Comparison of ENCODE assay signal across 11 cellular contexts in genomic region chr9:121612511-121612998, GRCh38. TPM values are rescaled to one million over a fixed set of nuclear protein-coding genes. Genes with fewer than 3 reads are reported as not detected.
A peak's percentile ranks its signal among the peaks of the same experiment; 100 is the strongest.
DNase-seq lines count a peak whose midpoint lies in the region; ATAC-seq, FAIRE-seq and TF ChIP-seq lines count a peak whose summit lies in the region.
"Had no signal": no experiment of that assay in that cellular context is flagged by ENCODE, and none has a peak within 500 bp of the region (broad histone marks: within the 10 kb centered on the region; RNA-seq: fewer than 3 reads in every experiment).

No MANE protein-coding gene starts in this region.

- no peak overlapping the region for H3K14ac ChIP-seq in H1 (ENCODE audit: insufficient read length)

- H3K9me3 Mint-ChIP-seq in activated CD8-positive, alpha-beta T cell treated with anti-CD3 and anti-CD28 coated beads, Interleukin-2, amount 10 ng/mL, durations not matched to agents 7 days and 5 days (ENCODE audit: insufficient read depth) = no peaks in the 10 kb centered on the region
- no peaks in the 10 kb centered on the region for H3K9me3 Mint-ChIP-seq in activated CD8-positive, alpha-beta T cell treated with anti-CD3 and anti-CD28 coated beads for 36 hours

- H3K36me3 ChIP-seq in H1 (ENCODE audit: control insufficient read depth in 2 of 4, insufficient read depth in 4 of 4, low read length in 3 of 4) (no peaks in the 10 kb centered on the region), lower lobe of right lung (no peaks in the 10 kb centered on the region), uterus (no peaks in the 10 kb centered on the region)

- TF ChIP-seq POLR2A in H1 (IDR thresholded peaks at IDR 0.05; ENCODE audit: control extremely low read depth in 1 of 2, low read depth in 2 of 2, low read length in 2 of 2) (no peak), uterus (IDR thresholded peaks at IDR 0.05) (no peak)

- H2BK5ac ChIP-seq in H1 (ENCODE audit: low read depth, low read length) = no peak overlapping the region

- H3K27ac ChIP-seq in H1 (ENCODE audit: low read depth, low read length) = no peak overlapping the region
- peak overlapping the region; percentile 18 for H3K27ac ChIP-seq in lower lobe of right lung
- peak overlapping the region; percentile 10 to 46 for H3K27ac ChIP-seq in uterus

- peaks cover 14% of the 10 kb centered on the region for H3K4me1 Mint-ChIP-seq in activated CD8-positive, alpha-beta T cell treated with anti-CD3 and anti-CD28 coated beads, Interleukin-2, amount 10 ng/mL, durations not matched to agents 7 days and 5 days (ENCODE audit: low read depth)
- peaks cover 14% of the 10 kb centered on the region for H3K4me1 Mint-ChIP-seq in activated CD8-positive, alpha-beta T cell treated with anti-CD3 and anti-CD28 coated beads for 36 hours (ENCODE audit: low read depth)

- no peak overlapping the region for H4K5ac ChIP-seq in H1 (ENCODE audit: insufficient read length, low read depth, low read length)

- no peak for FAIRE-seq in H1 (lab: Jason Lieb, UNC)

- H3K4me2 ChIP-seq in H1 (ENCODE audit: insufficient read depth in 1 of 2, low read depth in 2 of 2, low read length in 2 of 2) = no peak overlapping the region

- H2AK5ac ChIP-seq in H1 (ENCODE audit: low read depth, low read length) = 0 out of 2 replicates have a peak overlapping the region, but pooled peaks have one; percentile 32

- TF ChIP-seq EP300 in H1 (IDR thresholded peaks at IDR 0.05; ENCODE audit: borderline replicate concordance in 1 of 2, low read depth in 2 of 2, low read length in 2 of 2) = no peak

- peaks cover 4% of the 10 kb centered on the region; the same call in 1 of the 2 replicates for H3K79me1 ChIP-seq in H1 (ENCODE audit: low read depth, low read length)

- ATAC-seq in activated CD8-positive, alpha-beta T cell treated with anti-CD3 and anti-CD28 coated beads, Interleukin-2, amount 10 ng/mL, durations not matched to agents 7 days and 5 days = peak; percentile 55
- no peak for ATAC-seq in activated CD8-positive, alpha-beta T cell treated with anti-CD3 and anti-CD28 coated beads for 36 hours
- ATAC-seq in lower lobe of right lung (peak; percentile 81 to 82), HG03571 (IDR thresholded peaks at IDR 0.05; ENCODE audit: unreplicated experiment) (no peak)
- ATAC-seq: activated CD8-positive, alpha-beta memory T cell treated with anti-CD3 and anti-CD28 coated beads, Interleukin-2, amount 10 ng/mL, durations not matched to agents 7 days and 5 days had no signal

- TF ChIP-seq CTCF in activated CD8-positive, alpha-beta T cell treated with anti-CD3 and anti-CD28 coated beads for 36 hours (IDR thresholded peaks at IDR 0.05) = no peak
- no peak for TF ChIP-seq CTCF in H1 (IDR thresholded peaks at IDR 0.05; ENCODE audit: control extremely low read depth in 1 of 3, insufficient read depth in 1 of 3, low read depth in 1 of 3, low read length in 3 of 3)
- no peak for TF ChIP-seq CTCF in lower lobe of right lung (IDR thresholded peaks at IDR 0.05)
- no peak for TF ChIP-seq CTCF in uterus (IDR thresholded peaks at IDR 0.05)

- H3K4ac ChIP-seq in H1 (replicated peaks; ENCODE audit: insufficient read length, low read depth, low read length) = no peak overlapping the region

- H3K56ac ChIP-seq in H1 (replicated peaks; ENCODE audit: insufficient read length, low read depth, low read length) = no peak overlapping the region

- H4K8ac ChIP-seq in H1 (ENCODE audit: extremely low read depth, insufficient read depth, low read length) = no peak overlapping the region

- H2BK20ac ChIP-seq in H1 (ENCODE audit: low read length) = 0 out of 2 replicates have a peak overlapping the region, but pooled peaks have one; percentile 23

- H3K4me1 ChIP-seq in H1 (replicated peaks in 1 of 4; ENCODE audit: control insufficient read depth in 3 of 4, insufficient read depth in 4 of 4, low read length in 3 of 4) = peaks cover 0 to 10% (median 5%) of the 10 kb centered on the region in 4 experiments; a peak in 5 of 7 replicates
- peaks cover 41% of the 10 kb centered on the region for H3K4me1 ChIP-seq in lower lobe of right lung
- peaks cover 5 to 7% of the 10 kb centered on the region in 2 donors for H3K4me1 ChIP-seq in uterus

- no peaks in the 10 kb centered on the region for H3K36me3 Mint-ChIP-seq in activated CD8-positive, alpha-beta T cell treated with anti-CD3 and anti-CD28 coated beads, Interleukin-2, amount 10 ng/mL, durations not matched to agents 7 days and 5 days (ENCODE audit: low read depth)
- H3K36me3 Mint-ChIP-seq in activated CD8-positive, alpha-beta T cell treated with anti-CD3 and anti-CD28 coated beads for 36 hours (ENCODE audit: low read depth) = no peaks in the 10 kb centered on the region
- H3K36me3 Mint-ChIP-seq: activated CD8-positive, alpha-beta memory T cell treated with anti-CD3 and anti-CD28 coated beads, Interleukin-2, amount 10 ng/mL, durations not matched to agents 7 days and 5 days had no signal

- no peaks in the 10 kb centered on the region for H3K23me2 ChIP-seq in H1 (ENCODE audit: low read depth, low read length)

- intact Hi-C loops in activated CD8-positive, alpha-beta T cell treated with anti-CD3 and anti-CD28 coated beads for 36 hours (cut with micrococcal nuclease) = no loop called here
- intact Hi-C loops in lower lobe of right lung (cut with DNase I) = no loop called here
- intact Hi-C loops in uterus (cut with DNase I; ENCODE audit: low total_unique reads) = no loop called here

- no peaks in the 10 kb centered on the region; a peak in 1 of 4 replicates for H3K79me2 ChIP-seq in H1 (ENCODE audit: control insufficient read depth in 1 of 2, insufficient read depth in 2 of 2, low read length in 2 of 2)

- H3K9ac ChIP-seq in H1 (replicated peaks in 1 of 4; ENCODE audit: extremely low read depth in 1 of 4, low read depth in 3 of 4, low read length in 3 of 4) = no peak overlapping the region

- no peak overlapping the region for H3K23ac ChIP-seq in H1 (ENCODE audit: insufficient read length)

- H2BK15ac ChIP-seq in H1 (ENCODE audit: low read length) = 0 out of 2 replicates have a peak overlapping the region, but pooled peaks have one; percentile 8

- WGBS in H1 (ENCODE audit: extremely low coverage in 1 of 2, insufficient coverage in 1 of 2, insufficient read length in 1 of 2, insufficient replicate concordance in 2 of 2, low coverage in 1 of 2, low lambda C conversion rate in 2 of 2, missing lambda C conversion rate in 1 of 2), 2 experiments = 73% methylated on average over 9 of the region's 9 CpGs; no CpG with 5 or more reads in 1 of the 2 experiments

- no peak overlapping the region for H3K27ac Mint-ChIP-seq in activated CD8-positive, alpha-beta T cell treated with anti-CD3 and anti-CD28 coated beads, Interleukin-2, amount 10 ng/mL, durations not matched to agents 7 days and 5 days
- no peak overlapping the region for H3K27ac Mint-ChIP-seq in activated CD8-positive, alpha-beta T cell treated with anti-CD3 and anti-CD28 coated beads for 36 hours
- H3K27ac Mint-ChIP-seq: activated CD8-positive, alpha-beta memory T cell treated with anti-CD3 and anti-CD28 coated beads, Interleukin-2, amount 10 ng/mL, durations not matched to agents 7 days and 5 days had no signal

- H4K20me1 ChIP-seq in H1 (replicated peaks in 1 of 2; ENCODE audit: control insufficient read depth in 1 of 2, insufficient read depth in 2 of 2, low read length in 2 of 2) = peaks cover 5 to 8% of the 10 kb centered on the region in 2 experiments

- POLR2A ChIA-PET in activated CD8-positive, alpha-beta T cell treated with anti-CD3 and anti-CD28 coated beads, Interleukin-2, amount 10 ng/mL, durations not matched to agents 7 days and 5 days (lab: Charles Lee) = no interaction called here
- POLR2A ChIA-PET in activated CD8-positive, alpha-beta T cell treated with anti-CD3 and anti-CD28 coated beads for 36 hours (lab: Charles Lee) = interaction anchor here (0.8 kb wide), 1 partner anchor 397 kb away, joined by 3 read pairs; no protein-coding TSS in a partner anchor
- POLR2A ChIA-PET in H1 (lab: Charles Lee; ENCODE audit: partially characterized antibody) = interaction anchor here (1.0 to 5.7 kb wide), 2 partner anchors 11 to 14 kb away, joined by 3 to 26 read pairs; no protein-coding TSS in a partner anchor

- CTCF ChIA-PET in activated CD8-positive, alpha-beta T cell treated with anti-CD3 and anti-CD28 coated beads, Interleukin-2, amount 10 ng/mL, durations not matched to agents 7 days and 5 days (lab: Charles Lee) = interaction anchor here (1.2 kb wide), 1 partner anchor 67 kb away, joined by 4 read pairs; no protein-coding TSS in a partner anchor
- CTCF ChIA-PET in activated CD8-positive, alpha-beta T cell treated with anti-CD3 and anti-CD28 coated beads for 36 hours (lab: Charles Lee) = interaction anchor here (0.7 to 1.4 kb wide), 3 partner anchors 62 to 349 kb away, joined by 3 to 5 read pairs (median 5); no protein-coding TSS in a partner anchor
- CTCF ChIA-PET in H1 (lab: Charles Lee; ENCODE audit: partially characterized antibody) = interaction anchor here (0.6 to 6.0 kb wide), 16 partner anchors 7 to 399 kb away, joined by 3 to 56 read pairs (median 6); no protein-coding TSS in a partner anchor

- H3K27me3 Mint-ChIP-seq in activated CD8-positive, alpha-beta T cell treated with anti-CD3 and anti-CD28 coated beads, Interleukin-2, amount 10 ng/mL, durations not matched to agents 7 days and 5 days (ENCODE audit: low read depth) = peaks cover 36% of the 10 kb centered on the region
- H3K27me3 Mint-ChIP-seq in activated CD8-positive, alpha-beta T cell treated with anti-CD3 and anti-CD28 coated beads for 36 hours = peaks cover 30% of the 10 kb centered on the region

- no peak overlapping the region for H2BK120ac ChIP-seq in H1 (replicated peaks; ENCODE audit: low read depth, low read length)

- H3K18ac ChIP-seq in H1 (ENCODE audit: extremely low read depth, low read length) = no peak overlapping the region

- no peak overlapping the region for H2BK12ac ChIP-seq in H1 (ENCODE audit: low read depth, low read length)

- DNase-seq in activated CD8-positive, alpha-beta T cell treated with anti-CD3 and anti-CD28 coated beads, Interleukin-2, amount 10 ng/mL, durations not matched to agents 7 days and 5 days = peak; percentile 25
- no peak for DNase-seq in activated CD8-positive, alpha-beta T cell treated with anti-CD3 and anti-CD28 coated beads for 36 hours
- no peak for DNase-seq in H1 (ENCODE audit: low read depth in 1 of 2, low spot score in 2 of 2)
- peak; percentile 59 for DNase-seq in lower lobe of right lung
- no peak for DNase-seq in uterus
- DNase-seq in SW 1271 (lab: John Stamatoyannopoulos, UW) = no peak
- no peak for DNase-seq in central memory CD4-positive, alpha-beta T cell
- DNase-seq: activated CD8-positive, alpha-beta memory T cell treated with anti-CD3 and anti-CD28 coated beads, Interleukin-2, amount 10 ng/mL, durations not matched to agents 7 days and 5 days; left cardiac atrium; retina had no signal

- H4K91ac ChIP-seq in H1 (replicated peaks; ENCODE audit: insufficient read length, low read length) = no peak overlapping the region

- no peak for TF ChIP-seq RAD21 in H1 (IDR thresholded peaks at IDR 0.05 in 1 of 2, conservative IDR thresholded peaks at IDR 0.05 in 1 of 2; ENCODE audit: low read depth in 2 of 2, low read length in 2 of 2)

- H3K27me3 ChIP-seq in H1 (replicated peaks in 1 of 4; ENCODE audit: control insufficient read depth in 3 of 4, extremely low read depth in 1 of 4, insufficient read depth in 3 of 4, low read length in 3 of 4) = no peaks in the 10 kb centered on the region
- no peaks in the 10 kb centered on the region for H3K27me3 ChIP-seq in lower lobe of right lung (ENCODE audit: low read depth)
- H3K27me3 ChIP-seq in uterus = no peaks in the 10 kb centered on the region

- H3K9me3 ChIP-seq in H1 (ENCODE audit: insufficient read depth in 2 of 2, low read depth in 1 of 2, low read length in 1 of 2) = no peaks in the 10 kb centered on the region
- no peaks in the 10 kb centered on the region for H3K9me3 ChIP-seq in lower lobe of right lung
- H3K9me3 ChIP-seq in uterus = no peaks in the 10 kb centered on the region

- H3K4me3 ChIP-seq in H1 (ENCODE audit: extremely low read depth in 1 of 4, insufficient read depth in 2 of 4, low read depth in 3 of 4, low read length in 4 of 4) (no peak overlapping the region), lower lobe of right lung (no peak overlapping the region), uterus (no peak overlapping the region)

- H3K4me3 Mint-ChIP-seq in activated CD8-positive, alpha-beta T cell treated with anti-CD3 and anti-CD28 coated beads, Interleukin-2, amount 10 ng/mL, durations not matched to agents 7 days and 5 days = no peak overlapping the region
- H3K4me3 Mint-ChIP-seq in activated CD8-positive, alpha-beta T cell treated with anti-CD3 and anti-CD28 coated beads for 36 hours = no peak overlapping the region
- H3K4me3 Mint-ChIP-seq: activated CD8-positive, alpha-beta memory T cell treated with anti-CD3 and anti-CD28 coated beads, Interleukin-2, amount 10 ng/mL, durations not matched to agents 7 days and 5 days had no signal

- H2AFZ ChIP-seq in H1 (ENCODE audit: low read length) = no peak overlapping the region

RNA-seq across cellular contexts. Expression of gene DAB2IP, which starts 38.9 kb away (rescaled TPM):
- under 1 TPM; 0.08 to 0.13 TPM for total RNA-seq in activated CD8-positive, alpha-beta T cell treated with anti-CD3 and anti-CD28 coated beads, Interleukin-2, amount 10 ng/mL, durations not matched to agents 7 days and 5 days
- total RNA-seq in activated CD8-positive, alpha-beta T cell treated with anti-CD3 and anti-CD28 coated beads for 36 hours = 1 to 10 TPM in 1 of 2 experiments, under 1 TPM in 1; 0.54 to 1.5 TPM
- 39.5 and 41.4 TPM in 2 replicates for total RNA-seq in H1 (2021; fragmentation: NEBNext Ultra II Directional; extraction: Animal tissue kit (Norgen Biotek cat#: 25700))
- 19.7 and 28.0 TPM in 2 replicates for polyA plus RNA-seq in H1 (2011; rRNA removed)
- polyA plus RNA-seq in H1 (2011; cell fraction: cytosol; rRNA removed) = 23.7 TPM
- 50.0 TPM for polyA plus RNA-seq in H1 (2011; cell fraction: nucleus; rRNA removed)
- polyA plus RNA-seq in H1 (2012, experiment 1 of 2) = 23.2 to 24.5 TPM (median 23.7 TPM) in 4 replicates
- polyA plus RNA-seq in H1 (2012, experiment 2 of 2) = 20.4 TPM
- polyA plus RNA-seq in H1 (2013, experiment 1 of 2) = 15.8 TPM
- polyA plus RNA-seq in H1 (2013, experiment 2 of 2) = 15.8 TPM
- 38.5 and 60.7 TPM in 2 replicates for polyA minus RNA-seq in H1 (2011; rRNA and poly(A)+ RNA removed)
- 25.3 TPM for polyA minus RNA-seq in H1 (2011; cell fraction: cytosol; rRNA and poly(A)+ RNA removed)
- polyA minus RNA-seq in H1 (2011; cell fraction: nucleus; rRNA and poly(A)+ RNA removed) = 30.7 TPM
- 54.1 TPM for total RNA-seq in lower lobe of right lung
- total RNA-seq in uterus = 100 to 1,000 TPM in 1 of 4 donors, 10 to 100 TPM in 3; 22.0 to 139 (median 31.6) TPM

Comparison
In these comparisons a context has a peak if more than half of its experiments do, and no peak if none do; other contexts are left out.
1. ATAC-seq: peak in activated CD8-positive, alpha-beta T cell treated with anti-CD3 and anti-CD28 coated beads, Interleukin-2, amount 10 ng/mL, durations not matched to agents 7 days and 5 days (single experiment) and lower lobe of right lung (2 of 2); none in activated CD8-positive, alpha-beta T cell treated with anti-CD3 and anti-CD28 coated beads for 36 hours (single experiment) and HG03571 (single experiment).
2. DNase-seq: peak in activated CD8-positive, alpha-beta T cell treated with anti-CD3 and anti-CD28 coated beads, Interleukin-2, amount 10 ng/mL, durations not matched to agents 7 days and 5 days (single experiment) and lower lobe of right lung (single experiment); none in activated CD8-positive, alpha-beta T cell treated with anti-CD3 and anti-CD28 coated beads for 36 hours (single experiment), H1 (0 of 2), uterus (0 of 2), SW 1271 (0 of 2) and central memory CD4-positive, alpha-beta T cell (single experiment).
3. RNA of gene DAB2IP, which starts 38.9 kb away (total RNA-seq): 54.1 TPM in lower lobe of right lung (single experiment), 22.0 to 139 TPM in uterus and 39.5 to 41.4 TPM in H1; 0.54 to 1.5 TPM in activated CD8-positive, alpha-beta T cell treated with anti-CD3 and anti-CD28 coated beads for 36 hours and 0.08 to 0.13 TPM in activated CD8-positive, alpha-beta T cell treated with anti-CD3 and anti-CD28 coated beads, Interleukin-2, amount 10 ng/mL, durations not matched to agents 7 days and 5 days; every median in the first group is over 4 times any median in the second.